ENCODE assay signal across 12 cellular contexts in the genomic region with DNA sequence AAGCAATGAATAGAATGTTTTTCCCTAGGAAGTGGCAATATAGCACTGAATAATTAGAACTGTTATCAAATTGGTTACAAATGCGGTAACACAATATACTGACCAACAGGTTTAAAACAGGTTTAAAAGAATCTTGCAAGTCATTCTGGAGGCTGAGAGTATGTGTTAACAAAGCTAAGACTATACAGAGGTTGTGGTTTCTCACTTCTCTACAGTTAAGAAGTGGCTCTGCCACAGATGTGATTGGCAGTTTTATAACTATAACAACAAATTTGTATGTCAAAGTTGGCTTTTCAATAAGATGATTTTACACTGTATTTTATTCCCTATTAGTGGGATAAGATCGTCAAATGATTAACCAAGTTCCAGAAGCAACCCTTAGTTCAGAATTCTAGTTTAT. TPM values are rescaled to one million over a fixed set of nuclear protein-coding genes. Genes with fewer than 3 reads are reported as not detected.
DNase-seq lines count a peak whose midpoint lies in the region; ATAC-seq, FAIRE-seq and TF ChIP-seq lines count a peak whose summit lies in the region.
"Had no signal": no experiment of that assay in that cellular context is flagged by ENCODE, and none has a peak within 500 bp of the region (broad histone marks: within the 10 kb centered on the region; RNA-seq: fewer than 3 reads in every experiment).

No MANE protein-coding gene starts in this region.

- H3K27me3 ChIP-seq in GM12878 (replicated peaks in 1 of 2; ENCODE audit: control insufficient read depth in 2 of 2, insufficient read depth in 2 of 2, low read length in 1 of 2) (no peaks in the 10 kb centered on the region), foreskin keratinocyte (no peaks in the 10 kb centered on the region)

- H3K9me3 ChIP-seq in GM12878 (replicated peaks; ENCODE audit: control insufficient read depth, insufficient read depth, low read length) = no peaks in the 10 kb centered on the region

- DNase-seq in GM12878 (ENCODE audit: low read depth, low spot score) = peak; percentile 17
- DNase-seq in occipital lobe (lab: John Stamatoyannopoulos, UW) = no peak
- no peak for DNase-seq in COR-L47 (lab: John Stamatoyannopoulos, UW)
- DNase-seq in UCSD-AML1 (lab: John Stamatoyannopoulos, UW; ENCODE audit: unreplicated experiment) = no peak
- no peak for DNase-seq in foreskin keratinocyte
- DNase-seq: central memory CD4-positive, alpha-beta T cell; left cardiac atrium; NCI-H1048; NCI-H82 had no signal

- BruUV-seq in GM12878 (replicated peaks; lab: Mats Ljungman, UMichigan) = no TSS peak

- SMC1A ChIA-PET in GM12878 (lab: Charles Lee; ENCODE audit: uncharacterized antibody, unreplicated experiment) = interaction anchor here (0.9 to 1.0 kb wide), 3 partner anchors 14 to 174 kb away, joined by 3 to 4 read pairs (median 3); no protein-coding TSS in a partner anchor

- RAD21 ChIA-PET in GM12878 (lab: Charles Lee; ENCODE audit: unreplicated experiment) = no interaction called here

- WGBS in GM12878 (ENCODE audit: insufficient coverage, insufficient replicate concordance, low lambda C conversion rate, missing lambda C conversion rate) = 71% methylated on average over 2 of the region's 2 CpGs

- H3K4me2 ChIP-seq in GM12878 (ENCODE audit: control insufficient read depth, insufficient read depth) = no peak overlapping the region

- no peak overlapping the region for H2AFZ ChIP-seq in GM12878 (ENCODE audit: control insufficient read depth, low read depth, low read length)

- no peak for TF ChIP-seq POLR2A in GM12878 (IDR thresholded peaks at IDR 0.05; ENCODE audit: low read depth, low read length)

- ATAC-seq in GM18867 (IDR thresholded peaks at IDR 0.05; ENCODE audit: unreplicated experiment) (peak; percentile 96), GM21423 (IDR thresholded peaks at IDR 0.05; ENCODE audit: unreplicated experiment) (peak; percentile 82), HG03196 (IDR thresholded peaks at IDR 0.05; ENCODE audit: unreplicated experiment) (peak; percentile 44), GM12878 (peak; percentile 92), foreskin keratinocyte (no peak)
- ATAC-seq: left cardiac atrium had no signal

- no peak overlapping the region for H3K9ac ChIP-seq in GM12878 (ENCODE audit: control insufficient read depth, insufficient read depth, low read length)

- intact Hi-C loops in GM12878 (cut with micrococcal nuclease; ENCODE audit: unreplicated experiment) = no loop called here

- TF ChIP-seq EP300 in GM12878 (IDR thresholded peaks at IDR 0.05; ENCODE audit: borderline replicate concordance in 1 of 2, control insufficient read depth in 1 of 2, low read depth in 2 of 2, low read length in 2 of 2) = no peak

- H3K4me1 ChIP-seq in GM12878 (ENCODE audit: control insufficient read depth, insufficient read depth, low read length) (peaks cover 7% of the 10 kb centered on the region), foreskin keratinocyte (no peaks in the 10 kb centered on the region)

- no peak overlapping the region for H3K4me3 ChIP-seq in GM12878

- H3K27ac ChIP-seq in GM12878 (ENCODE audit: control insufficient read depth, insufficient read depth) = no peak overlapping the region
- H3K27ac ChIP-seq in foreskin keratinocyte = no peak overlapping the region

- POLR2A ChIA-PET in GM12878 (lab: Charles Lee) = no interaction called here

- peaks cover 11% of the 10 kb centered on the region for H3K79me2 ChIP-seq in GM12878 (ENCODE audit: control insufficient read depth, insufficient read depth, low read length)

- TF ChIP-seq RAD21 in GM12878 (IDR thresholded peaks at IDR 0.05; ENCODE audit: insufficient read depth, low read depth, low read length) = no peak

- TF ChIP-seq CTCF in GM12878 (IDR thresholded peaks at IDR 0.05 in 2 of 3, conservative IDR thresholded peaks at IDR 0.05 in 1 of 3; ENCODE audit: control insufficient read depth in 2 of 3, extremely low read depth in 1 of 3, insufficient read depth in 1 of 3, low read depth in 3 of 3, low read length in 3 of 3) (no peak), foreskin keratinocyte (conservative IDR thresholded peaks at IDR 0.05) (no peak)

- in situ Hi-C loops in GM12878 (cut with MboI) = no loop called here

- FAIRE-seq in GM12878 (lab: Jason Lieb, UNC) = peak; percentile 69

- CTCF ChIA-PET in GM12878 (lab: Yijun Ruan, JAX) = interaction anchor here (0.6 kb wide), 1 partner anchor 13 kb away, joined by 4 read pairs; no protein-coding TSS in a partner anchor

- H4K20me1 ChIP-seq in GM12878 (ENCODE audit: control insufficient read depth, insufficient read depth) = no peaks in the 10 kb centered on the region

- peaks cover 0 to 28% of the 10 kb centered on the region in 2 experiments; a peak in 2 of 4 replicates for H3K36me3 ChIP-seq in GM12878 (ENCODE audit: control insufficient read depth in 2 of 2, insufficient read depth in 2 of 2, low read length in 1 of 2)

TF ChIP-seq in GM12878, 131 proteins besides CTCF, POLR2A, EP300 and RAD21 (continues in another document):
- TF ChIP-seq KLF5 (IDR thresholded peaks at IDR 0.05; ENCODE audit: partially characterized antibody) = no peak
- peak; percentile 7; the same call in 1 of the 2 replicates for TF ChIP-seq IKZF1 (conservative IDR thresholded peaks at IDR 0.05)

RNA-seq across cellular contexts. Expression of a gene that starts 7.1 kb away (rescaled TPM):
- total RNA-seq in GM12878 (2013; cell fraction: nucleolus; rRNA removed) = 158 and 182 TPM in 2 replicates
- total RNA-seq in GM12878 (2014; rRNA removed) (53.2 and 53.9 TPM in 2 replicates), GM12878 (2014; rRNA removed; fragmentation: Illumina TruSeq; extraction: Trizol) (37.0 and 38.7 TPM in 2 replicates), GM12878 (2021) (27.7 and 30.0 TPM in 2 replicates), occipital lobe (103 TPM), foreskin keratinocyte (26.9 and 27.7 TPM in 2 replicates)
- 21.7 TPM for polyA plus RNA-seq in GM12878 (2011; ENCODE audit: low read depth)
- polyA plus RNA-seq in GM12878 (2011; rRNA removed) (31.3 and 41.4 TPM in 2 replicates), GM12878 (2014; fragmentation: Illumina TruSeq; extraction: Trizol) (25.0 and 29.8 TPM in 2 replicates), GM12878 (2014; fragmentation: Nextera tagmentation; extraction: Ambion mirVana) (10 to 100 TPM in 1 of 2 experiments, 1 to 10 TPM in 1; 6.3 to 13.6 TPM), GM12878 (2014; rRNA removed) (28.0 and 33.2 TPM in 2 replicates), GM12878 (2016; fragmentation: Nextera tagmentation; extraction: Ambion mirVana) (10 to 100 TPM; 29.9 to 31.9 TPM), foreskin keratinocyte (5.9 and 7.1 TPM in 2 replicates)
- 14.9 and 16.3 TPM in 2 replicates for polyA plus RNA-seq in GM12878 (2011; cell fraction: cytosol; rRNA removed)
- 29.5 and 30.7 TPM in 2 replicates for polyA plus RNA-seq in GM12878 (2011; cell fraction: nucleus; rRNA removed)
- polyA plus RNA-seq in GM12878 (2012) = 17.5 and 19.7 TPM in 2 replicates
- 35.1 and 39.8 TPM in 2 replicates for polyA minus RNA-seq in GM12878 (2011; rRNA and poly(A)+ RNA removed)
- polyA minus RNA-seq in GM12878 (2011; cell fraction: cytosol; rRNA and poly(A)+ RNA removed) = 17.1 and 18.2 TPM in 2 replicates
- polyA minus RNA-seq in GM12878 (2011; cell fraction: nucleus; rRNA and poly(A)+ RNA removed) = 32.4 and 42.4 TPM in 2 replicates

RNA-seq across cellular contexts. Expression of a gene that starts 42.5 kb away (rescaled TPM):
- 87.7 and 88.3 TPM in 2 replicates for total RNA-seq in GM12878 (2013; cell fraction: nucleolus; rRNA removed)
- total RNA-seq in GM12878 (2014; rRNA removed) (14.0 and 15.0 TPM in 2 replicates), GM12878 (2014; rRNA removed; fragmentation: Illumina TruSeq; extraction: Trizol) (17.3 and 18.2 TPM in 2 replicates), GM12878 (2021) (11.0 and 11.5 TPM in 2 replicates), occipital lobe (85.6 TPM), foreskin keratinocyte (12.4 and 13.1 TPM in 2 replicates)
- 2.8 TPM for polyA plus RNA-seq in GM12878 (2011; ENCODE audit: low read depth)
- polyA plus RNA-seq in GM12878 (2011; rRNA removed) (14.6 and 22.1 TPM in 2 replicates), GM12878 (2014; fragmentation: Illumina TruSeq; extraction: Trizol) (10.9 and 15.8 TPM in 2 replicates), GM12878 (2014; fragmentation: Nextera tagmentation; extraction: Ambion mirVana) (1 to 10 TPM; 2.9 to 3.6 TPM), GM12878 (2014; rRNA removed) (8.7 and 9.5 TPM in 2 replicates), GM12878 (2016; fragmentation: Nextera tagmentation; extraction: Ambion mirVana) (10 to 100 TPM; 12.9 TPM), foreskin keratinocyte (3.8 and 4.1 TPM in 2 replicates)
- 4.8 TPM in 2 replicates for polyA plus RNA-seq in GM12878 (2011; cell fraction: cytosol; rRNA removed)
- polyA plus RNA-seq in GM12878 (2011; cell fraction: nucleus; rRNA removed) = 22.6 and 22.8 TPM in 2 replicates
- 4.2 and 5.5 TPM in 2 replicates for polyA plus RNA-seq in GM12878 (2012)
- polyA minus RNA-seq in GM12878 (2011; rRNA and poly(A)+ RNA removed) = 22.8 and 28.4 TPM in 2 replicates
- polyA minus RNA-seq in GM12878 (2011; cell fraction: cytosol; rRNA and poly(A)+ RNA removed) = 5.9 and 8.6 TPM in 2 replicates
- 31.9 and 53.4 TPM in 2 replicates for polyA minus RNA-seq in GM12878 (2011; cell fraction: nucleus; rRNA and poly(A)+ RNA removed)

RNA-seq across cellular contexts. Expression of a gene that starts 58.2 kb away (rescaled TPM):
- 253 and 276 TPM in 2 replicates for total RNA-seq in GM12878 (2013; cell fraction: nucleolus; rRNA removed)
- 16.4 and 18.7 TPM in 2 replicates for total RNA-seq in GM12878 (2014; rRNA removed)
- 19.6 and 20.6 TPM in 2 replicates for total RNA-seq in GM12878 (2014; rRNA removed; fragmentation: Illumina TruSeq; extraction: Trizol)
- total RNA-seq in GM12878 (2021) = 29.2 and 29.7 TPM in 2 replicates
- polyA plus RNA-seq in GM12878 (2011; ENCODE audit: low read depth) = 5.9 TPM
- polyA plus RNA-seq in GM12878 (2011; rRNA removed) = 29.4 and 35.7 TPM in 2 replicates
- 17.6 and 21.4 TPM in 2 replicates for polyA plus RNA-seq in GM12878 (2011; cell fraction: cytosol; rRNA removed)
- 41.2 and 43.5 TPM in 2 replicates for polyA plus RNA-seq in GM12878 (2011; cell fraction: nucleus; rRNA removed)
- 11.7 and 14.9 TPM in 2 replicates for polyA plus RNA-seq in GM12878 (2012)
- polyA plus RNA-seq in GM12878 (2014; fragmentation: Illumina TruSeq; extraction: Trizol) = 25.9 and 35.2 TPM in 2 replicates
- 1 to 10 TPM; 5.4 to 6.5 TPM for polyA plus RNA-seq in GM12878 (2014; fragmentation: Nextera tagmentation; extraction: Ambion mirVana)
- polyA plus RNA-seq in GM12878 (2014; rRNA removed) = 23.8 and 25.1 TPM in 2 replicates
- polyA plus RNA-seq in GM12878 (2016; fragmentation: Nextera tagmentation; extraction: Ambion mirVana) = 10 to 100 TPM; 17.2 to 25.5 TPM
- 41.6 and 44.3 TPM in 2 replicates for polyA minus RNA-seq in GM12878 (2011; rRNA and poly(A)+ RNA removed)
- polyA minus RNA-seq in GM12878 (2011; cell fraction: cytosol; rRNA and poly(A)+ RNA removed) = 10.4 and 15.6 TPM in 2 replicates
- 21.4 and 39.5 TPM in 2 replicates for polyA minus RNA-seq in GM12878 (2011; cell fraction: nucleus; rRNA and poly(A)+ RNA removed)
- total RNA-seq in occipital lobe = 35.9 TPM
- 0.14 and 0.27 TPM in 2 replicates for total RNA-seq in foreskin keratinocyte
- 0.06 and 0.07 TPM in 2 replicates for polyA plus RNA-seq in foreskin keratinocyte

Comparison
In these comparisons a context has a peak if more than half of its experiments do, and no peak if none do; other contexts are left out.
1. RNA of a gene that starts 58.2 kb away (total RNA-seq): 35.9 TPM in occipital lobe (single experiment) and 16.4 to 276 TPM in GM12878; 0.14 to 0.27 TPM in foreskin keratinocyte; every median in the first group is over 10 times any median in the second.